ENCODE assay signal across 20 cellular contexts in the genomic region with DNA sequence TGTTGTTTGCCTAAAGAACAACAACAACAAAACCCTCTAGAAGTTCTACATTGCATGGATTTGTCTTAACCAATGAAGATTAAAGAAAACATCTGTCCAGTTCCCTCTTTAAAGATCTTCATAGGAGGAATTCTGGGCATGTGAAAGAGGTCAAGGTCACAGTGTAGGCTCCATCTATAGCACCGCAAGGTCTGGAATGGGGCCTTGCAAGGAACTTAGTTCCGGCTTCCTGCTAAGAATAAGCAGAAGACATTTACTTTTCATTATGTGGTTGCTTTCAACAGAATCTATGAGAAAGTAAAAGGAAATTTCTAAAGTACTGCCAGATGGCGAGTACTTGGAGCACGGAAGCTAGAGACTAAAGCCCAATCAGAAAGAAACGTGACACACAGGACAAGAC. TPM values are rescaled to one million over a fixed set of nuclear protein-coding genes. Genes with fewer than 3 reads are reported as not detected.
DNase-seq lines count a peak whose midpoint lies in the region; FAIRE-seq and TF ChIP-seq lines count a peak whose summit lies in the region.
"Had no signal": no experiment of that assay in that cellular context is flagged by ENCODE, and none has a peak within 500 bp of the region (broad histone marks: within the 10 kb centered on the region; RNA-seq: fewer than 3 reads in every experiment).

No MANE protein-coding gene starts in this region.

- no peaks in the 10 kb centered on the region for H3K79me1 ChIP-seq in mesendoderm (ENCODE audit: low read length)

- no peak overlapping the region for H3K4me2 ChIP-seq in mesendoderm (ENCODE audit: low read length)
- H3K4me2 ChIP-seq: A549 had no signal

- H2BK120ac ChIP-seq in mesendoderm (ENCODE audit: low read depth, low read length), result peak overlapping the region; percentile 61

- no peak overlapping the region for H3K4me3 ChIP-seq in choroid plexus epithelial cell (ENCODE audit: low read depth, low read length)
- H3K4me3 ChIP-seq in mesendoderm (ENCODE audit: low read length), result no peak overlapping the region
- no peak overlapping the region for H3K4me3 ChIP-seq in WERI-Rb-1 (ENCODE audit: low read depth, low read length)
- H3K4me3 ChIP-seq: A549 had no signal

- no peaks in the 10 kb centered on the region for H3K27me3 ChIP-seq in mesendoderm (ENCODE audit: insufficient read depth, low read length, poor library complexity)
- no peaks in the 10 kb centered on the region for H3K27me3 ChIP-seq in WERI-Rb-1 (ENCODE audit: insufficient read depth, low read depth, severe bottlenecking)

- H4K5ac ChIP-seq in mesendoderm (ENCODE audit: low read length), result no peak overlapping the region

- no peak overlapping the region for H3K23ac ChIP-seq in mesendoderm (ENCODE audit: low read length)

- peak overlapping the region; percentile 74 for H2BK15ac ChIP-seq in mesendoderm (replicated peaks; ENCODE audit: low read depth)

- H3K9me3 ChIP-seq in WERI-Rb-1 (ENCODE audit: severe bottlenecking), result no peaks in the 10 kb centered on the region
- H3K9me3 ChIP-seq: A549 had no signal

- peak overlapping the region; percentile 94 for H3K18ac ChIP-seq in mesendoderm (ENCODE audit: low read length)

- H3K56ac ChIP-seq in mesendoderm (ENCODE audit: low read length), result no peak overlapping the region

- H3K4ac ChIP-seq in mesendoderm (ENCODE audit: low read depth, low read length), result no peak overlapping the region

- no peak overlapping the region for H2BK5ac ChIP-seq in mesendoderm (ENCODE audit: low read length)

- no peak overlapping the region for H3K9ac ChIP-seq in mesendoderm (ENCODE audit: low read length)

- no peak overlapping the region for H2AK5ac ChIP-seq in mesendoderm (ENCODE audit: low read length)

- H3K4me1 ChIP-seq in mesendoderm (ENCODE audit: control insufficient read depth, low read depth, low read length), result peaks cover 9% of the 10 kb centered on the region

- DNase-seq in AG09319 (ENCODE audit: extremely low read depth, low read depth) (peak; percentile 34), choroid plexus epithelial cell (ENCODE audit: low read depth) (peak; percentile 74), mesendoderm (no peak), NCI-H345 treated with DMSO at 0.1 percent for 48 hours (lab: John Stamatoyannopoulos, UW; ENCODE audit: unreplicated experiment) (no peak), WERI-Rb-1 (no peak), COLO829 (ENCODE audit: low spot score) (no peak)
- DNase-seq in activated CD4-positive, CD25-positive, alpha-beta regulatory T cell (lab: John Stamatoyannopoulos, UW), result no peak
- DNase-seq: DMS53, H7, Kasumi-1, MM.1S, NCI-H1105, NCI-H1694, NCI-H345, NCI-H526 treated with DMSO at 0.1 percent for 48 hours, PC-3 had no signal

- FAIRE-seq in G401.6 (lab: Jason Lieb, UNC), result peak; percentile 89
- FAIRE-seq: A549, GM12891, GM18507 had no signal

- WGBS in mesendoderm (ENCODE audit: extremely low coverage, insufficient coverage, low lambda C conversion rate), result no CpG with 5 or more reads among the region's 5 CpGs

- no peaks in the 10 kb centered on the region for H3K36me3 ChIP-seq in mesendoderm (ENCODE audit: control insufficient read depth, insufficient read depth, low read length)
- no peaks in the 10 kb centered on the region for H3K36me3 ChIP-seq in WERI-Rb-1

- H3K27ac ChIP-seq in mesendoderm (ENCODE audit: low read depth, low read length), result no peak overlapping the region
- no peak overlapping the region for H3K27ac ChIP-seq in WERI-Rb-1
- H3K27ac ChIP-seq: A549 had no signal

- TF ChIP-seq CTCF in AG09319 (IDR thresholded peaks at IDR 0.05; ENCODE audit: low read depth, low read length) (no peak), choroid plexus epithelial cell (conservative IDR thresholded peaks at IDR 0.05; ENCODE audit: low read depth, low read length) (no peak), WERI-Rb-1 (IDR thresholded peaks at IDR 0.05; ENCODE audit: low read depth, low read length) (no peak)

- no peaks in the 10 kb centered on the region for H3K79me2 ChIP-seq in mesendoderm (ENCODE audit: control insufficient read depth, insufficient read depth, low read length)

- H4K8ac ChIP-seq in mesendoderm (ENCODE audit: low read depth, low read length), result no peak overlapping the region

RNA-seq across cellular contexts. Expression of a gene that starts 57.2 kb away (rescaled TPM):
- polyA plus RNA-seq in mesendoderm (2013, experiment 1 of 2), result 32.5 TPM
- polyA plus RNA-seq in mesendoderm (2013, experiment 2 of 2), result 33.9 TPM

Comparison
In these comparisons a context has a peak if more than half of its experiments do, and no peak if none do; other contexts are left out.
1. DNase-seq: peak in AG09319 (single experiment) and choroid plexus epithelial cell (single experiment); none in mesendoderm (single experiment), activated CD4-positive, CD25-positive, alpha-beta regulatory T cell (0 of 4), NCI-H345 treated with DMSO at 0.1 percent for 48 hours (single experiment), WERI-Rb-1 (single experiment) and COLO829 (single experiment).